9 cellular contexts compared by ENCODE assay signal in the genomic region with DNA sequence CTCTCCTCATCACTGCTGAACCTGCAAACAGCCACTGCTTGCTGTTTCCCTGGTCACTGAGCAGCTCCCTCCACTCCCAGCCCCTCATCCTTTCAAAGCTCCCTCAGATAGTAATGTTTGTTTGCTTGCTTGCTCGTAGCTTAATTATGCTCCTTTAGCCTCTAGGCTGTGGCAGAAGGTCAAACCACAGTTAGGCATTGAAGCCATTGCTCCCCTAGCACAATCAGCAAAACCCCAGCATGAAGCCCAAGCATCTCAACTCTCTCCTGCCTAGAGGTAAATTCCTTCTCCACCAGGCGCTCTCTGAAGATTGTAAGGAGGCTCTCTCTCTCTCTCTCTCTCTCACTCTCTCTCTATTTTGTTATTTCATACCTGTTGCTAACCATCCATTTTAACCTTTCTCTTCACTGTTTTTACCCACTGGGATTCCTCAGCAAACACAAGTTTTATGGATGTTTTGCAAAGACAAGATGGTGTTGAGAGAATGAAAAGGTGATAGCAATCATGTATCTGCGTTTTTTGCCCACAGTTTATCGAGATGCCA.
"Had no signal": no experiment of that assay in that cellular context is flagged by ENCODE, and none has a peak within 500 bp of the region (broad histone marks: within the 10 kb centered on the region; RNA-seq: fewer than 3 reads in every experiment).

No MANE protein-coding gene starts in this region.

- H3K36me3 ChIP-seq: heart left ventricle, right atrium auricular region had no signal

- DNase-seq: activated CD4-positive, alpha-beta T cell treated with anti-CD3 and anti-CD28 coated beads, Interleukin-2, amount 10 ng/mL, durations not matched to agents 24 days and 14 days; activated naive CD4-positive, alpha-beta T cell treated with anti-CD3 and anti-CD28 coated beads for 36 hours; heart left ventricle; left ventricle myocardium superior; mesenchymal stem cell; small intestine had no signal

- H3K4me1 Mint-ChIP-seq: activated CD4-positive, alpha-beta T cell treated with anti-CD3 and anti-CD28 coated beads, Interleukin-2, amount 10 ng/mL, durations not matched to agents 24 days and 14 days had no signal

- ATAC-seq: heart left ventricle, left ventricle myocardium superior had no signal

- H3K9me3 ChIP-seq: heart left ventricle, right atrium auricular region had no signal

- H3K27me3 ChIP-seq: right atrium auricular region had no signal

- H3K9me3 Mint-ChIP-seq: activated CD4-positive, alpha-beta T cell treated with anti-CD3 and anti-CD28 coated beads, Interleukin-2, amount 10 ng/mL, durations not matched to agents 24 days and 14 days; activated naive CD4-positive, alpha-beta T cell treated with anti-CD3 and anti-CD28 coated beads for 36 hours; neural crest cell; T-helper 1 cell treated with Interleukin-12 subunit alpha and Interleukin-12 subunit beta and Interleukin-4 antibody, amounts not matched to agents 30 μg/mL and 1 μg/mL, for 36 hours had no signal

- H3K4me3 Mint-ChIP-seq: activated CD4-positive, alpha-beta T cell treated with anti-CD3 and anti-CD28 coated beads, Interleukin-2, amount 10 ng/mL, durations not matched to agents 24 days and 14 days; activated naive CD4-positive, alpha-beta T cell treated with anti-CD3 and anti-CD28 coated beads for 36 hours; neural crest cell; T-helper 1 cell treated with Interleukin-12 subunit alpha and Interleukin-12 subunit beta and Interleukin-4 antibody, amounts not matched to agents 30 μg/mL and 1 μg/mL, for 36 hours had no signal

- H3K27ac Mint-ChIP-seq: activated CD4-positive, alpha-beta T cell treated with anti-CD3 and anti-CD28 coated beads, Interleukin-2, amount 10 ng/mL, durations not matched to agents 24 days and 14 days; activated naive CD4-positive, alpha-beta T cell treated with anti-CD3 and anti-CD28 coated beads for 36 hours; T-helper 1 cell treated with Interleukin-12 subunit alpha and Interleukin-12 subunit beta and Interleukin-4 antibody, amounts not matched to agents 30 μg/mL and 1 μg/mL, for 36 hours had no signal

- H3K4me3 ChIP-seq: heart left ventricle, right atrium auricular region had no signal

- H3K4me1 ChIP-seq: heart left ventricle, right atrium auricular region had no signal

- H3K27ac ChIP-seq: right atrium auricular region had no signal
